ENCODE assay signal across 8 cellular contexts in the genomic region with DNA sequence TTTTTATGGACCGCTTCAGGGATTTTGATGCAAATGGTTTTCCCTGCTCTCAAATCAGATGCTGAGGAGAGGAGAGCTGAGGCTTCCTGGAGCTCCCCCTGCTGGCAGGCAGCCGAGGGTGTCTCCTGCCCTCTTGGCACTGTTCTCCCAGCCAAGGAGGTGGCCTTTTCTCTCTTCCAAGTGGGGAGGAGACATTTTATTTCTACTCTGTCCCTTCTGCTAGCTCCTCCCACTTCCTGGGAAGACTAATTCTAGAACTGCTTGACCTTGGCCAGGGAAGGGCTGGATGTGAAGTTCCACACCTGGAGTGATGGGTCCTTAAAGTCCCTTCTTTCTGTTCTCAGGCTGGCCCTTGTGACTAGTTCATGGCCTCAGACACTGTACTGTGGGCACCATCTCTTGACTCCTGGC. TPM values are rescaled to one million over a fixed set of nuclear protein-coding genes. Genes with fewer than 3 reads are reported as not detected.
DNase-seq lines count a peak whose midpoint lies in the region; ATAC-seq and TF ChIP-seq lines count a peak whose summit lies in the region.

No MANE protein-coding gene starts in this region.

- H3K4me1 Mint-ChIP-seq in CD4-positive, alpha-beta T cell (ENCODE audit: low read depth): peaks cover 34% of the 10 kb centered on the region
- peaks cover 11 to 47% (median 29%) of the 10 kb centered on the region in 7 donors for H3K4me1 Mint-ChIP-seq in naive thymus-derived CD4-positive, alpha-beta T cell
- peaks cover 63% of the 10 kb centered on the region for H3K4me1 Mint-ChIP-seq in stimulated activated memory B cell treated with anti-CD40 and anti-IgM and Interleukin-4, amounts not matched to agents 10 μg/mL and 1 μg/mL and 100 μg/mL, for 72 hours

- peak; percentile 23 for ATAC-seq in CD4-positive, alpha-beta T cell (ENCODE audit: poor library complexity)
- ATAC-seq in PC-3 (peak; percentile 10; the same call in 1 of the 2 replicates), HG03442 (IDR thresholded peaks at IDR 0.05; ENCODE audit: unreplicated experiment) (no peak)
- ATAC-seq in naive thymus-derived CD4-positive, alpha-beta T cell: peak; percentile 44
- no peak for ATAC-seq in stimulated activated memory B cell treated with anti-CD40 and anti-IgM and Interleukin-4, amounts not matched to agents 10 μg/mL and 1 μg/mL and 100 μg/mL, for 72 hours

- peak overlapping the region; percentile 84 for H3K27ac Mint-ChIP-seq in CD4-positive, alpha-beta T cell
- peak overlapping the region in 7 of 9 donors; percentile 45 to 85 (median 71) for H3K27ac Mint-ChIP-seq in naive thymus-derived CD4-positive, alpha-beta T cell
- peak overlapping the region; percentile 99 for H3K27ac Mint-ChIP-seq in stimulated activated memory B cell treated with anti-CD40 and anti-IgM and Interleukin-4, amounts not matched to agents 10 μg/mL and 1 μg/mL and 100 μg/mL, for 72 hours

- POLR2A ChIA-PET in CD4-positive, alpha-beta T cell (lab: Charles Lee): interaction anchor here (0.7 to 2.6 kb wide), 6 partner anchors 11 to 483 kb away, joined by 3 to 12 read pairs (median 4); a partner anchor contains a TSS
- POLR2A ChIA-PET in PC-3 (lab: Charles Lee; ENCODE audit: unreplicated experiment): no interaction called here
- POLR2A ChIA-PET in naive thymus-derived CD4-positive, alpha-beta T cell (lab: Charles Lee): interaction anchor here (0.9 to 2.6 kb wide), 6 partner anchors 9 to 494 kb away, joined by 3 to 9 read pairs (median 4); a partner anchor contains a TSS

- peaks cover 12% of the 10 kb centered on the region; the same call in 1 of the 2 replicates for H3K36me3 ChIP-seq in PC-3 (ENCODE audit: low read depth, low read length)
- peaks cover 0 to 49% (median 9%) of the 10 kb centered on the region in 3 experiments for H3K36me3 ChIP-seq in naive thymus-derived CD4-positive, alpha-beta T cell (ENCODE audit: control insufficient read depth in 2 of 3, insufficient read depth in 3 of 3, low read length in 3 of 3)

- no peak overlapping the region for H2AFZ ChIP-seq in PC-3 (ENCODE audit: low read length)

- H3K27me3 ChIP-seq in CD4-positive, alpha-beta T cell (ENCODE audit: control insufficient read depth, insufficient read depth, low read length): no peaks in the 10 kb centered on the region
- H3K27me3 ChIP-seq in PC-3 (ENCODE audit: low read length): no peaks in the 10 kb centered on the region
- no peaks in the 10 kb centered on the region for H3K27me3 ChIP-seq in naive thymus-derived CD4-positive, alpha-beta T cell (ENCODE audit: control insufficient read depth in 2 of 2, insufficient read depth in 2 of 2, low read length in 2 of 2)

- no peaks in the 10 kb centered on the region for H3K9me3 ChIP-seq in CD4-positive, alpha-beta T cell (ENCODE audit: control insufficient read depth, low read length)
- no peaks in the 10 kb centered on the region for H3K9me3 ChIP-seq in PC-3 (ENCODE audit: low read length)
- H3K9me3 ChIP-seq in naive thymus-derived CD4-positive, alpha-beta T cell (ENCODE audit: control insufficient read depth in 2 of 3, low read length in 3 of 3): no peaks in the 10 kb centered on the region

- CTCF ChIA-PET in CD4-positive, alpha-beta T cell (lab: Charles Lee): interaction anchor here (0.7 to 4.9 kb wide), 22 partner anchors 9 to 986 kb away, joined by 3 to 57 read pairs (median 4); a partner anchor contains a TSS
- CTCF ChIA-PET in PC-3 (lab: Charles Lee): interaction anchor here (0.5 to 2.2 kb wide), 4 partner anchors 11 to 55 kb away, joined by 3 to 6 read pairs (median 3); no protein-coding TSS in a partner anchor
- CTCF ChIA-PET in naive thymus-derived CD4-positive, alpha-beta T cell (lab: Charles Lee): interaction anchor here (0.6 to 5.6 kb wide), 28 partner anchors 9 to 1409 kb away, joined by 3 to 80 read pairs (median 4); a partner anchor contains a TSS

- no peaks in the 10 kb centered on the region for H3K9me2 ChIP-seq in PC-3 (replicated peaks; ENCODE audit: low read length)

- peak; percentile 93 for TF ChIP-seq CTCF in CD4-positive, alpha-beta T cell (IDR thresholded peaks at IDR 0.05)
- peak; percentile 81 for TF ChIP-seq CTCF in PC-3 (conservative IDR thresholded peaks at IDR 0.05; ENCODE audit: low read depth, low read length)

- H3K79me2 ChIP-seq in PC-3 (ENCODE audit: low read length): peaks cover 14% of the 10 kb centered on the region

- intact Hi-C loops in CD4-positive, alpha-beta T cell (cut with DNase I, micrococcal nuclease): loop anchor here (5.0 kb wide), 2 partner anchors 34 to 179 kb away; a partner anchor contains a TSS
- intact Hi-C loops in PC-3 (cut with micrococcal nuclease): loop anchor here (10.0 kb wide), 1 partner anchor 342 kb away; no protein-coding TSS in a partner anchor
- intact Hi-C loops in naive thymus-derived CD4-positive, alpha-beta T cell (cut with micrococcal nuclease): loop anchor here in 1 of 2 donors (1.0 kb wide), 1 partner anchor 32 kb away; a partner anchor contains a TSS

- no peak overlapping the region for H3K27ac ChIP-seq in CD4-positive, alpha-beta T cell (ENCODE audit: low read depth, low read length)
- H3K27ac ChIP-seq in PC-3 (ENCODE audit: low read length): no peak overlapping the region
- no peak overlapping the region for H3K27ac ChIP-seq in naive thymus-derived CD4-positive, alpha-beta T cell (ENCODE audit: low read depth, low read length)

- no peaks in the 10 kb centered on the region for H3K27me3 Mint-ChIP-seq in CD4-positive, alpha-beta T cell
- H3K27me3 Mint-ChIP-seq in naive thymus-derived CD4-positive, alpha-beta T cell: no peaks in the 10 kb centered on the region
- H3K27me3 Mint-ChIP-seq in stimulated activated memory B cell treated with anti-CD40 and anti-IgM and Interleukin-4, amounts not matched to agents 10 μg/mL and 1 μg/mL and 100 μg/mL, for 72 hours: no peaks in the 10 kb centered on the region

- H3F3A ChIP-seq in PC-3 (ENCODE audit: low read length, unreplicated experiment): peaks cover 5% of the 10 kb centered on the region

- no TSS peak for BruUV-seq in PC-3 (replicated peaks; lab: Mats Ljungman, UMichigan)

- no peak overlapping the region for H3K4me3 ChIP-seq in PC-3 (ENCODE audit: low read length)
- no peak overlapping the region for H3K4me3 ChIP-seq in naive thymus-derived CD4-positive, alpha-beta T cell (ENCODE audit: low read length)

- H3K4me3 Mint-ChIP-seq in CD4-positive, alpha-beta T cell: peak overlapping the region; percentile 77
- peak overlapping the region in 6 of 10 donors; percentile 21 to 50 (median 38) for H3K4me3 Mint-ChIP-seq in naive thymus-derived CD4-positive, alpha-beta T cell
- peak overlapping the region; percentile 25 for H3K4me3 Mint-ChIP-seq in stimulated activated memory B cell treated with anti-CD40 and anti-IgM and Interleukin-4, amounts not matched to agents 10 μg/mL and 1 μg/mL and 100 μg/mL, for 72 hours

- peaks cover 33% of the 10 kb centered on the region for H3K36me3 Mint-ChIP-seq in CD4-positive, alpha-beta T cell (ENCODE audit: low read depth)
- H3K36me3 Mint-ChIP-seq in naive thymus-derived CD4-positive, alpha-beta T cell: peaks cover 0 to 13% (median 4%) of the 10 kb centered on the region in 5 donors
- peaks cover 26% of the 10 kb centered on the region for H3K36me3 Mint-ChIP-seq in stimulated activated memory B cell treated with anti-CD40 and anti-IgM and Interleukin-4, amounts not matched to agents 10 μg/mL and 1 μg/mL and 100 μg/mL, for 72 hours

- H3K4me1 ChIP-seq in PC-3 (ENCODE audit: insufficient read depth, low read length): peaks cover 30% of the 10 kb centered on the region
- H3K4me1 ChIP-seq in naive thymus-derived CD4-positive, alpha-beta T cell (ENCODE audit: control insufficient read depth in 2 of 2, insufficient read depth in 2 of 2, low read length in 2 of 2): peaks cover 24 to 35% of the 10 kb centered on the region in 2 donors

- no peak overlapping the region for H3K4me2 ChIP-seq in PC-3 (ENCODE audit: low read length)

- H3K9ac ChIP-seq in PC-3 (ENCODE audit: low read length): no peak overlapping the region

- no peaks in the 10 kb centered on the region for H4K20me1 ChIP-seq in PC-3 (ENCODE audit: low read length)

- DNase-seq in CD4-positive, alpha-beta T cell: peak; percentile 60 to 78 (median 68)
- DNase-seq in HK-2 (ENCODE audit: unreplicated experiment): peak; percentile 86
- peak; percentile 75 for DNase-seq in PC-3
- peak; percentile 53 for DNase-seq in activated T-helper 1 cell treated with Interleukin-2 at 50 U/mL for 16 hours (ENCODE audit: low read depth)
- DNase-seq in fibroblast of gingiva (ENCODE audit: low read depth): peak; percentile 91
- DNase-seq in naive thymus-derived CD4-positive, alpha-beta T cell: peak; percentile 40 to 78 (median 60)

- no peaks in the 10 kb centered on the region for H3K9me3 Mint-ChIP-seq in CD4-positive, alpha-beta T cell
- no peaks in the 10 kb centered on the region for H3K9me3 Mint-ChIP-seq in naive thymus-derived CD4-positive, alpha-beta T cell
- H3K9me3 Mint-ChIP-seq in stimulated activated memory B cell treated with anti-CD40 and anti-IgM and Interleukin-4, amounts not matched to agents 10 μg/mL and 1 μg/mL and 100 μg/mL, for 72 hours: no peaks in the 10 kb centered on the region

RNA-seq across cellular contexts. Expression of a gene that starts 31.8 kb away (rescaled TPM):
- 10 to 100 TPM; 21.6 to 23.3 TPM for total RNA-seq in CD4-positive, alpha-beta T cell
- 138 and 154 TPM in 2 replicates for total RNA-seq in PC-3 (2014; rRNA removed)
- total RNA-seq in naive thymus-derived CD4-positive, alpha-beta T cell: 100 to 1,000 TPM in 1 of 5 experiments, 10 to 100 TPM in 4; 45.0 to 110 (median 52.3) TPM
- polyA plus RNA-seq in naive thymus-derived CD4-positive, alpha-beta T cell: 10 to 100 TPM; 12.6 to 13.8 TPM

RNA-seq across cellular contexts. Expression of a gene that starts 32.4 kb away (rescaled TPM):
- total RNA-seq in CD4-positive, alpha-beta T cell: 1 to 10 TPM; 7.1 to 9.4 TPM
- 12.8 and 16.1 TPM in 2 replicates for total RNA-seq in PC-3 (2014; rRNA removed)
- 10 to 100 TPM in 4 of 5 experiments, 1 to 10 TPM in 1; 7.2 to 15.6 (median 11.4) TPM for total RNA-seq in naive thymus-derived CD4-positive, alpha-beta T cell
- polyA plus RNA-seq in naive thymus-derived CD4-positive, alpha-beta T cell: 10 to 100 TPM; 10.7 to 20.1 TPM

RNA-seq across cellular contexts. Expression of a gene that starts 35.0 kb away (rescaled TPM):
- 1 to 10 TPM; 5.6 to 6.4 TPM for total RNA-seq in CD4-positive, alpha-beta T cell
- 42.8 and 46.1 TPM in 2 replicates for total RNA-seq in PC-3 (2014; rRNA removed)
- 1 to 10 TPM; 3.4 to 6.8 (median 3.8) TPM for total RNA-seq in naive thymus-derived CD4-positive, alpha-beta T cell
- under 1 TPM in 1 of 2 donors, not detected in 1; 0.08 TPM for polyA plus RNA-seq in naive thymus-derived CD4-positive, alpha-beta T cell

Comparison
In these comparisons a context has a peak if more than half of its experiments do, and no peak if none do; other contexts are left out.
1. ATAC-seq: peak in CD4-positive, alpha-beta T cell (single experiment), PC-3 (single experiment) and naive thymus-derived CD4-positive, alpha-beta T cell (single experiment); none in stimulated activated memory B cell treated with anti-CD40 and anti-IgM and Interleukin-4, amounts not matched to agents 10 μg/mL and 1 μg/mL and 100 μg/mL, for 72 hours (single experiment) and HG03442 (single experiment).
2. H3K4me3 Mint-ChIP-seq: peak in every context shown above with its lines; median percentile 77 in CD4-positive, alpha-beta T cell; 38 in naive thymus-derived CD4-positive, alpha-beta T cell; 25 in stimulated activated memory B cell treated with anti-CD40 and anti-IgM and Interleukin-4, amounts not matched to agents 10 μg/mL and 1 μg/mL and 100 μg/mL, for 72 hours.
3. Peak in every context shown above with its lines, with median percentiles within 50 percentile points of each other: DNase-seq and H3K27ac Mint-ChIP-seq.